21 cellular contexts compared by ENCODE assay signal in genomic region chr1:247343801-247344200, GRCh38.
"Had no signal": no experiment of that assay in that cellular context is flagged by ENCODE, and none has a peak within 500 bp of the region (broad histone marks: within the 10 kb centered on the region; RNA-seq: fewer than 3 reads in every experiment).

No MANE protein-coding gene starts in this region.

- H3K9me3 ChIP-seq: esophagus squamous epithelium, gastrocnemius medialis, transverse colon had no signal

- H3K36me3 ChIP-seq: gastrocnemius medialis, transverse colon had no signal

- H3K9me3 Mint-ChIP-seq: activated naive CD4-positive, alpha-beta T cell treated with anti-CD3 and anti-CD28 coated beads for 36 hours; activated naive CD8-positive, alpha-beta T cell treated with anti-CD3 and anti-CD28 coated beads, Interleukin-2, amount 10 ng/mL, durations not matched to agents 7 days and 5 days; natural killer cell treated with Interleukin-12 subunit alpha and Interleukin-12 subunit beta and Interleukin-15 and Interleukin-18, amount 100 ng/mL, for 72 hours; stimulated activated memory B cell treated with anti-CD40 and anti-IgM and Interleukin-4, amounts not matched to agents 10 μg/mL and 1 μg/mL and 100 μg/mL, for 72 hours had no signal

- H3K27ac ChIP-seq: esophagus squamous epithelium, gastrocnemius medialis, transverse colon had no signal

- H3K27ac Mint-ChIP-seq: activated naive CD4-positive, alpha-beta T cell treated with anti-CD3 and anti-CD28 coated beads for 36 hours; activated naive CD8-positive, alpha-beta T cell treated with anti-CD3 and anti-CD28 coated beads, Interleukin-2, amount 10 ng/mL, durations not matched to agents 7 days and 5 days; natural killer cell treated with Interleukin-12 subunit alpha and Interleukin-12 subunit beta and Interleukin-15 and Interleukin-18, amount 100 ng/mL, for 72 hours had no signal

- H3K4me3 ChIP-seq: coronary artery, esophagus squamous epithelium, gastrocnemius medialis, transverse colon had no signal

- H3K27me3 Mint-ChIP-seq: activated naive CD8-positive, alpha-beta T cell treated with anti-CD3 and anti-CD28 coated beads, Interleukin-2, amount 10 ng/mL, durations not matched to agents 7 days and 5 days; natural killer cell treated with Interleukin-12 subunit alpha and Interleukin-12 subunit beta and Interleukin-15 and Interleukin-18, amount 100 ng/mL, for 72 hours had no signal

- H3K36me3 Mint-ChIP-seq: natural killer cell treated with Interleukin-12 subunit alpha and Interleukin-12 subunit beta and Interleukin-15 and Interleukin-18, amount 100 ng/mL, for 72 hours; stimulated activated memory B cell treated with anti-CD40 and anti-IgM and Interleukin-4, amounts not matched to agents 10 μg/mL and 1 μg/mL and 100 μg/mL, for 72 hours had no signal

- H3K4me1 ChIP-seq: gastrocnemius medialis had no signal

- DNase-seq: activated CD4-positive, alpha-beta T cell treated with anti-CD3 and anti-CD28 coated beads for 4 hours; activated CD4-positive, alpha-beta T cell treated with anti-CD3 and anti-CD28 coated beads, Interleukin-2, amount 50 U/mL, for 48 hours; activated CD4-positive, CD25-positive, alpha-beta regulatory T cell; activated CD8-positive, alpha-beta memory T cell treated with anti-CD3 and anti-CD28 coated beads, Interleukin-2, amount 50 U/mL, for 48 hours; activated effector memory CD4-positive, alpha-beta T cell treated with Interleukin-2 at 50 U/mL for 16 hours; activated naive CD4-positive, alpha-beta T cell treated with anti-CD3 and anti-CD28 coated beads for 36 hours; activated naive CD8-positive, alpha-beta T cell treated with anti-CD3 and anti-CD28 coated beads, Interleukin-2, amount 10 ng/mL, durations not matched to agents 7 days and 5 days; activated T-cell treated with anti-CD3 and anti-CD28 coated beads, Interleukin-2, amount 50 U/mL, for 48 hours; amniotic stem cell; cerebellar nuclear complex; esophagus squamous epithelium; gastrocnemius medialis; islet precursor cell; left cardiac atrium; small intestine; stimulated activated CD4-positive, alpha-beta T cell treated with anti-CD3 and anti-CD28 coated beads, Interleukin-15, amount 100 ng/mL, for 24 hours; T-helper 9 cell; transverse colon had no signal

- H3K27me3 ChIP-seq: gastrocnemius medialis had no signal

- H3K4me3 Mint-ChIP-seq: activated naive CD4-positive, alpha-beta T cell treated with anti-CD3 and anti-CD28 coated beads for 36 hours; activated naive CD8-positive, alpha-beta T cell treated with anti-CD3 and anti-CD28 coated beads, Interleukin-2, amount 10 ng/mL, durations not matched to agents 7 days and 5 days; natural killer cell treated with Interleukin-12 subunit alpha and Interleukin-12 subunit beta and Interleukin-15 and Interleukin-18, amount 100 ng/mL, for 72 hours; stimulated activated memory B cell treated with anti-CD40 and anti-IgM and Interleukin-4, amounts not matched to agents 10 μg/mL and 1 μg/mL and 100 μg/mL, for 72 hours had no signal
